Comparison of ENCODE assay signal across 18 cellular contexts in the genomic region with DNA sequence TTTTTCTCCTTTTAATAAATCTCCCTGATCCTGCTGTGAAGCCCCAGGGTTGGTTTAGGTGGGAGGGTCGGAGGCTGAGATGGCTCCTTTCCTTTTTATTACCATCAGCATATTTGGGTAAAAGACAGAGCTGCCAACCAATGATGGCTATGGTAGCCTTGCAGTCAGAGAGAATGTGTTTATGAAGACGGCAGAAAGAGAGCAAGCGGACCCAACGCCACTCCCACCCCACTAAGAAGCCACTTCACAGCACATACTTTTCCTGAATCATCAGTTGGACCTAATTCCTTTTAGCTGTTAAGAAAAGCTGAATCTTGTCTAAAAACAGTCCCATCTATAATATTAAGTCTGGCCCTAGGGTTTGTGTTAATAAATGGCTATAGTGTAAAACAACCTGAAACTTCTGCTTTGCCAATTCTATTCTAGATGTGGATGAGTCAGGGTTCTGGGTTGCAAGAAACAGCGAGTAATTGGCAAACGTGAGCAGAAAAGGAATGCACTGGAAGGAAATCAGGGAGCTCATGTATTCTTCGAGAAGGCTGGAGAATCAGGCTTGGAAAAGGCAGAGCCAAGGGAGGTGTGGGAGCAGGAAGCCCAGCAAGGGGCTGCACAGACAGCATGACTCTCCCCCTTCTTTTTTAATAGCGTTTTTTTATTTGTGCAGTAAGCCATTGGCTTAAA. TPM values are rescaled to one million over a fixed set of nuclear protein-coding genes. Genes with fewer than 3 reads are reported as not detected.
DNase-seq lines count a peak whose midpoint lies in the region; ATAC-seq, FAIRE-seq and TF ChIP-seq lines count a peak whose summit lies in the region.
"Had no signal": no experiment of that assay in that cellular context is flagged by ENCODE, and none has a peak within 500 bp of the region (broad histone marks: within the 10 kb centered on the region; RNA-seq: fewer than 3 reads in every experiment).

No MANE protein-coding gene starts in this region.

- no peaks in the 10 kb centered on the region for H4K20me1 ChIP-seq in keratinocyte (ENCODE audit: control insufficient read depth, extremely low read depth, insufficient read depth, low read length)

- H3K36me3 ChIP-seq in MG63 (no peaks in the 10 kb centered on the region), keratinocyte (ENCODE audit: control insufficient read depth in 2 of 2, extremely low read depth in 1 of 2, insufficient read depth in 2 of 2, low read length in 2 of 2) (no peaks in the 10 kb centered on the region)
- H3K36me3 ChIP-seq: tibial artery had no signal

- H3K27me3 ChIP-seq in MG63 (no peaks in the 10 kb centered on the region), keratinocyte (ENCODE audit: control insufficient read depth, extremely low read depth, insufficient read depth, low read length) (no peaks in the 10 kb centered on the region)
- H3K27me3 ChIP-seq: body of pancreas, tibial artery had no signal

- H3K36me3 Mint-ChIP-seq in chondrocyte (ENCODE audit: low read depth) = peaks cover 2% of the 10 kb centered on the region
- H3K36me3 Mint-ChIP-seq in activated naive CD4-positive, alpha-beta T cell treated with anti-CD3 and anti-CD28 coated beads, Interleukin-2, amount 50 U/mL, for 72 hours = no peaks in the 10 kb centered on the region
- H3K36me3 Mint-ChIP-seq: memory B cell had no signal

- H3K4me3 ChIP-seq in MG63 (no peak overlapping the region), keratinocyte (ENCODE audit: control insufficient read depth in 2 of 3, extremely low read depth in 1 of 3, insufficient read depth in 2 of 3, low read depth in 1 of 3, low read length in 3 of 3) (no peak overlapping the region)
- H3K4me3 ChIP-seq: body of pancreas, tibial artery had no signal

- H3K79me2 ChIP-seq in keratinocyte (ENCODE audit: control insufficient read depth, insufficient read depth, low read length) = no peaks in the 10 kb centered on the region

- DNase-seq in ACHN (peak; percentile 72), MG63 (peak; percentile 77), chondrocyte (ENCODE audit: low spot score) (no peak), keratinocyte (ENCODE audit: low read depth, low spot score) (no peak), NCI-H2196 (lab: John Stamatoyannopoulos, UW; ENCODE audit: unreplicated experiment) (no peak)
- DNase-seq in stimulated activated naive CD8-positive, alpha-beta T cell treated with anti-CD3 and anti-CD28 coated beads, Interleukin-15, amount 100 ng/mL, for 72 hours = no peak
- DNase-seq in activated naive CD4-positive, alpha-beta T cell treated with anti-CD3 and anti-CD28 coated beads, Interleukin-2, amount 50 U/mL, for 72 hours (ENCODE audit: low spot score in 2 of 2) = no peak
- DNase-seq: activated CD4-positive, alpha-beta T cell treated with anti-CD3 and anti-CD28 coated beads, Interleukin-2, amount 50 U/mL, for 1 hour; body of pancreas; NCI-H1436 treated with DMSO at 0.1 percent for 48 hours; NCI-H69; nucleus accumbens; stimulated activated CD4-positive, alpha-beta T cell treated with anti-CD3 and anti-CD28 coated beads, Interleukin-15, amount 100 ng/mL, for 24 hours; tibial artery had no signal

- no peak overlapping the region for H3K9ac ChIP-seq in keratinocyte (ENCODE audit: control insufficient read depth, extremely low read depth, insufficient read depth, low read length)

- peak overlapping the region; percentile 63 for H3K4me2 ChIP-seq in keratinocyte (ENCODE audit: control insufficient read depth, extremely low read depth, insufficient read depth, low read depth, low read length)

- H2AFZ ChIP-seq in keratinocyte (ENCODE audit: control insufficient read depth, low read length) = no peak overlapping the region

- H3K9me3 Mint-ChIP-seq in chondrocyte (ENCODE audit: low read depth) = peaks cover 5% of the 10 kb centered on the region
- peaks cover 9 to 17% of the 10 kb centered on the region in 2 donors for H3K9me3 Mint-ChIP-seq in stimulated activated naive CD8-positive, alpha-beta T cell treated with anti-CD3 and anti-CD28 coated beads, Interleukin-15, amount 100 ng/mL, for 72 hours
- H3K9me3 Mint-ChIP-seq in activated naive CD4-positive, alpha-beta T cell treated with anti-CD3 and anti-CD28 coated beads, Interleukin-2, amount 50 U/mL, for 72 hours = peaks cover 8 to 11% of the 10 kb centered on the region in 2 donors
- H3K9me3 Mint-ChIP-seq: T-helper 2 cell treated with Interferon-gamma antibody and Interleukin-4, amounts not matched to agents 5 μg/mL and 100 μg/mL, for 36 hours had no signal

- FAIRE-seq in keratinocyte (lab: Jason Lieb, UNC) = no peak
- FAIRE-seq: endometrium had no signal

- dilution Hi-C loops in keratinocyte (cut with MboI; ENCODE audit: extremely low pct_ligation_motif_present, low sequenced_read_pairs) = no loop called here

- TF ChIP-seq CTCF in chondrocyte (IDR thresholded peaks at IDR 0.05) = no peak
- no peak for TF ChIP-seq CTCF in keratinocyte (optimal IDR thresholded peaks at IDR 0.05 in 1 of 3, IDR thresholded peaks at IDR 0.05 in 1 of 3, conservative IDR thresholded peaks at IDR 0.05 in 1 of 3; ENCODE audit: extremely low read depth in 1 of 3, insufficient read depth in 2 of 3, low read length in 3 of 3)

- no peaks in the 10 kb centered on the region for H3K27me3 Mint-ChIP-seq in chondrocyte (ENCODE audit: low read depth)
- no peaks in the 10 kb centered on the region for H3K27me3 Mint-ChIP-seq in stimulated activated naive CD8-positive, alpha-beta T cell treated with anti-CD3 and anti-CD28 coated beads, Interleukin-15, amount 100 ng/mL, for 72 hours

- in situ Hi-C loops in ACHN (cut with HindIII; ENCODE audit: low pct_ligation_motif_present, low pct_unique_long_range_greater_than_20kb, low sequenced_read_pairs) = no loop called here

- no peak for ATAC-seq in HG02852 (IDR thresholded peaks at IDR 0.05; ENCODE audit: unreplicated experiment)
- no peak for ATAC-seq in stimulated activated naive CD8-positive, alpha-beta T cell treated with anti-CD3 and anti-CD28 coated beads, Interleukin-15, amount 100 ng/mL, for 72 hours
- ATAC-seq in activated naive CD4-positive, alpha-beta T cell treated with anti-CD3 and anti-CD28 coated beads, Interleukin-2, amount 50 U/mL, for 72 hours = no peak
- ATAC-seq: body of pancreas had no signal

- no peak overlapping the region for H3K27ac ChIP-seq in keratinocyte (ENCODE audit: control insufficient read depth, insufficient read depth, low read length)
- H3K27ac ChIP-seq: body of pancreas, tibial artery had no signal

- H3K9me3 ChIP-seq in MG63 (no peaks in the 10 kb centered on the region; the same call in 1 of the 2 replicates), keratinocyte (ENCODE audit: control insufficient read depth, low read depth, low read length) (no peaks in the 10 kb centered on the region)
- H3K9me3 ChIP-seq: body of pancreas had no signal

- H3K27ac Mint-ChIP-seq in chondrocyte (ENCODE audit: unreplicated experiment) = peak overlapping the region; percentile 89
- H3K27ac Mint-ChIP-seq in stimulated activated naive CD8-positive, alpha-beta T cell treated with anti-CD3 and anti-CD28 coated beads, Interleukin-15, amount 100 ng/mL, for 72 hours = no peak overlapping the region
- H3K27ac Mint-ChIP-seq in activated naive CD4-positive, alpha-beta T cell treated with anti-CD3 and anti-CD28 coated beads, Interleukin-2, amount 50 U/mL, for 72 hours = no peak overlapping the region
- H3K27ac Mint-ChIP-seq: memory B cell; T-helper 2 cell treated with Interferon-gamma antibody and Interleukin-4, amounts not matched to agents 5 μg/mL and 100 μg/mL, for 36 hours had no signal

- peaks cover 18% of the 10 kb centered on the region for H3K4me1 ChIP-seq in keratinocyte (ENCODE audit: control insufficient read depth, extremely low read depth, insufficient read depth, low read length)

- peaks cover 35% of the 10 kb centered on the region for H3K4me1 Mint-ChIP-seq in chondrocyte (ENCODE audit: low read depth)
- H3K4me1 Mint-ChIP-seq in stimulated activated naive CD8-positive, alpha-beta T cell treated with anti-CD3 and anti-CD28 coated beads, Interleukin-15, amount 100 ng/mL, for 72 hours = peaks cover 11% of the 10 kb centered on the region
- H3K4me1 Mint-ChIP-seq: memory B cell had no signal

- H3K4me3 Mint-ChIP-seq in chondrocyte (ENCODE audit: unreplicated experiment) = peak overlapping the region; percentile 5
- H3K4me3 Mint-ChIP-seq in stimulated activated naive CD8-positive, alpha-beta T cell treated with anti-CD3 and anti-CD28 coated beads, Interleukin-15, amount 100 ng/mL, for 72 hours = no peak overlapping the region
- H3K4me3 Mint-ChIP-seq: memory B cell; T-helper 2 cell treated with Interferon-gamma antibody and Interleukin-4, amounts not matched to agents 5 μg/mL and 100 μg/mL, for 36 hours had no signal

- peaks cover 2% of the 10 kb centered on the region for H3K9me1 ChIP-seq in keratinocyte (ENCODE audit: control insufficient read depth, extremely low read depth, insufficient read depth, low read length)

RNA-seq across cellular contexts. Expression of a gene that starts 34.0 kb away (rescaled TPM):
- total RNA-seq in MG63 (2014; rRNA removed; shearing (Covaris generic); ENCODE audit: low replicate concordance) = 16.6 and 17.3 TPM in 2 replicates
- total RNA-seq in chondrocyte = 51.5 to 83.1 TPM (median 54.1 TPM) in 3 replicates
- 2.4 to 3.8 TPM (median 3.6 TPM) in 3 replicates for polyA plus RNA-seq in keratinocyte
- 2.1 TPM for polyA plus RNA-seq in keratinocyte (2011; ENCODE audit: low read depth)
- 1.9 and 2.8 TPM in 2 replicates for polyA plus RNA-seq in keratinocyte (2011; cell fraction: cytosol; rRNA removed)
- polyA plus RNA-seq in keratinocyte (2011; cell fraction: nucleus; rRNA removed) = 4.9 and 5.6 TPM in 2 replicates
- 1.9 and 2.4 TPM in 2 replicates for polyA plus RNA-seq in keratinocyte (2012; ENCODE audit: low replicate concordance)
- 4.1 to 6.6 TPM (median 4.6 TPM) in 3 replicates for polyA minus RNA-seq in keratinocyte
- polyA minus RNA-seq in keratinocyte (2011; cell fraction: cytosol; rRNA and poly(A)+ RNA removed) = 2.5 TPM
- 5.4 and 7.7 TPM in 2 replicates for polyA minus RNA-seq in keratinocyte (2011; cell fraction: nucleus; rRNA and poly(A)+ RNA removed)
- total RNA-seq in activated naive CD4-positive, alpha-beta T cell treated with anti-CD3 and anti-CD28 coated beads, Interleukin-2, amount 50 U/mL, for 72 hours = 100 to 1,000 TPM; 104 to 119 TPM

RNA-seq across cellular contexts. Expression of a gene that starts 39.2 kb away (rescaled TPM):
- not detected in 2 replicates for total RNA-seq in MG63 (2014; rRNA removed; shearing (Covaris generic); ENCODE audit: low replicate concordance)
- total RNA-seq in chondrocyte = not detected in 3 replicates
- not detected in 3 replicates for polyA plus RNA-seq in keratinocyte
- polyA plus RNA-seq in keratinocyte (2011; ENCODE audit: low read depth) = not detected
- polyA plus RNA-seq in keratinocyte (2011; cell fraction: cytosol; rRNA removed) = not detected in 2 replicates
- polyA plus RNA-seq in keratinocyte (2011; cell fraction: nucleus; rRNA removed) = not detected in 2 replicates
- polyA plus RNA-seq in keratinocyte (2012; ENCODE audit: low replicate concordance) = 0.17 TPM in 1 of 2 replicates, not detected in the other
- not detected in 3 replicates for polyA minus RNA-seq in keratinocyte
- not detected for polyA minus RNA-seq in keratinocyte (2011; cell fraction: cytosol; rRNA and poly(A)+ RNA removed)
- polyA minus RNA-seq in keratinocyte (2011; cell fraction: nucleus; rRNA and poly(A)+ RNA removed) = not detected in 2 replicates
- total RNA-seq in activated naive CD4-positive, alpha-beta T cell treated with anti-CD3 and anti-CD28 coated beads, Interleukin-2, amount 50 U/mL, for 72 hours = not detected

Comparison
In these comparisons a context has a peak if more than half of its experiments do, and no peak if none do; other contexts are left out.
1. DNase-seq: peak in ACHN (single experiment) and MG63 (single experiment); none in chondrocyte (single experiment), keratinocyte (single experiment), stimulated activated naive CD8-positive, alpha-beta T cell treated with anti-CD3 and anti-CD28 coated beads, Interleukin-15, amount 100 ng/mL, for 72 hours (0 of 2), activated naive CD4-positive, alpha-beta T cell treated with anti-CD3 and anti-CD28 coated beads, Interleukin-2, amount 50 U/mL, for 72 hours (0 of 2) and NCI-H2196 (single experiment).